ENCODE assay signal across 1 cellular context in genomic region chr3:9649791-9650521, GRCh38.
TF ChIP-seq lines count a peak whose summit lies in the region.

No MANE protein-coding gene starts in this region.

TF ChIP-seq in H1, 55 proteins besides CTCF, POLR2A, EP300 and RAD21:
- TF ChIP-seq SAP30 (IDR thresholded peaks at IDR 0.05; ENCODE audit: insufficient read depth, insufficient replicate concordance, low read length) (peak; percentile 64), TEAD4 (IDR thresholded peaks at IDR 0.05; ENCODE audit: low read depth, low read length) (no peak)
TF ChIP-seq in H1: peak in this region for 1.
